In the genomic region with DNA sequence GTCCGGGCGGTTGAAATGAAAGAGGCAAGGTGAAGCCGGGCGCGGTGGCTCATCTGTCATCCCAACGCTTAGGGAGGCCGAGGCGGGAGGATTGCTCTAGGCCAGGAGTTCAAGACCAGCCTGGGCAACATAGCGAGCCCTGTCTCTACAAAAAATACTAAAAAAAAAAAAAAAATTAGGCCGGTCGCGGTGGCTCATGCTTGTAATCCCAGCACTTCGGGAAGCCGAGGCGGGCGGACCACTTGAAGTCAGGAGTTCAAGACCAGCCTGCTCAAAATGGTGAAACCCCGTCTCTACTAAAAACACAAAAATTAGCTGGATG, we compare ENCODE assay signal across 8 cellular contexts. TPM values are rescaled to one million over a fixed set of nuclear protein-coding genes. Genes with fewer than 3 reads are reported as not detected.
DNase-seq lines count a peak whose midpoint lies in the region; ATAC-seq and TF ChIP-seq lines count a peak whose summit lies in the region.

No MANE protein-coding gene starts in this region.

- H3K27ac ChIP-seq in angular gyrus (ENCODE audit: low read depth, low read length) (peak overlapping the region; percentile 88), right lobe of liver (no peak overlapping the region), testis (peak overlapping the region; percentile 61 to 82)

- no peaks in the 10 kb centered on the region for H3K9me3 ChIP-seq in right lobe of liver
- H3K9me3 ChIP-seq in testis = no peaks in the 10 kb centered on the region

- no peaks in the 10 kb centered on the region for H3K27me3 Mint-ChIP-seq in activated CD8-positive, alpha-beta memory T cell treated with anti-CD3 and anti-CD28 coated beads, Interleukin-2, amount 10 ng/mL, durations not matched to agents 7 days and 5 days

- H3K9me3 Mint-ChIP-seq in activated CD8-positive, alpha-beta memory T cell treated with anti-CD3 and anti-CD28 coated beads, Interleukin-2, amount 10 ng/mL, durations not matched to agents 7 days and 5 days (ENCODE audit: low read depth) = no peaks in the 10 kb centered on the region

- H3K4me3 ChIP-seq in right lobe of liver (peak overlapping the region; percentile 79 to 99 (median 91)), testis (peak overlapping the region; percentile 88 to 94)

- H3K36me3 Mint-ChIP-seq in activated CD8-positive, alpha-beta memory T cell treated with anti-CD3 and anti-CD28 coated beads, Interleukin-2, amount 10 ng/mL, durations not matched to agents 7 days and 5 days = peaks cover 18% of the 10 kb centered on the region

- TF ChIP-seq CTCF in right lobe of liver (IDR thresholded peaks at IDR 0.05) (no peak), testis (IDR thresholded peaks at IDR 0.05) (no peak)

- no peak for DNase-seq in activated CD8-positive, alpha-beta memory T cell treated with anti-CD3 and anti-CD28 coated beads, Interleukin-2, amount 10 ng/mL, durations not matched to agents 7 days and 5 days
- DNase-seq in activated CD8-positive, alpha-beta memory T cell treated with anti-CD3 and anti-CD28 coated beads, Interleukin-2, amount 50 U/mL, for 48 hours = no peak
- DNase-seq in right lobe of liver = no peak
- DNase-seq in testis = no peak
- DNase-seq in MV-4-11 (lab: John Stamatoyannopoulos, UW) = no peak
- DNase-seq in T-helper 9 cell = no peak
- DNase-seq in NCI-H2227 (lab: John Stamatoyannopoulos, UW; ENCODE audit: unreplicated experiment) = no peak

- TF ChIP-seq POLR2A in right lobe of liver (IDR thresholded peaks at IDR 0.05) = no peak
- no peak for TF ChIP-seq POLR2A in testis (IDR thresholded peaks at IDR 0.05)

- intact Hi-C loops in right lobe of liver (cut with DNase I) = no loop called here
- intact Hi-C loops in testis (cut with DNase I; ENCODE audit: low total_unique reads) = no loop called here

- WGBS in right lobe of liver (ENCODE audit: insufficient coverage, low coverage, low lambda C conversion rate, missing lambda C conversion rate) = 26% methylated on average over 17 of the region's 17 CpGs
- WGBS in testis, 2 donors = 16 to 22% methylated on average over 14 to 17 of the region's 17 CpGs

- no peaks in the 10 kb centered on the region for H3K27me3 ChIP-seq in right lobe of liver
- H3K27me3 ChIP-seq in testis = no peaks in the 10 kb centered on the region

- H3K4me1 ChIP-seq in right lobe of liver = peaks cover 0 to 6% (median 2%) of the 10 kb centered on the region in 4 donors
- H3K4me1 ChIP-seq in testis = peaks cover 9% of the 10 kb centered on the region

- CTCF ChIA-PET in activated CD8-positive, alpha-beta memory T cell treated with anti-CD3 and anti-CD28 coated beads, Interleukin-2, amount 10 ng/mL, durations not matched to agents 7 days and 5 days (lab: Charles Lee) = interaction anchor here (1.4 kb wide), 1 partner anchor 120 kb away, joined by 3 read pairs; no protein-coding TSS in a partner anchor

- H3K36me3 ChIP-seq in right lobe of liver = peaks cover 3 to 22% (median 7%) of the 10 kb centered on the region in 4 donors
- no peaks in the 10 kb centered on the region for H3K36me3 ChIP-seq in testis (ENCODE audit: low read depth, missing control alignments)

- peak overlapping the region; percentile 98 for H3K4me3 Mint-ChIP-seq in activated CD8-positive, alpha-beta memory T cell treated with anti-CD3 and anti-CD28 coated beads, Interleukin-2, amount 10 ng/mL, durations not matched to agents 7 days and 5 days

- peaks cover 14% of the 10 kb centered on the region for H3K4me1 Mint-ChIP-seq in activated CD8-positive, alpha-beta memory T cell treated with anti-CD3 and anti-CD28 coated beads, Interleukin-2, amount 10 ng/mL, durations not matched to agents 7 days and 5 days

- ATAC-seq in activated CD8-positive, alpha-beta memory T cell treated with anti-CD3 and anti-CD28 coated beads, Interleukin-2, amount 10 ng/mL, durations not matched to agents 7 days and 5 days = no peak
- no peak for ATAC-seq in right lobe of liver

- peak overlapping the region; percentile 89 for H3K27ac Mint-ChIP-seq in activated CD8-positive, alpha-beta memory T cell treated with anti-CD3 and anti-CD28 coated beads, Interleukin-2, amount 10 ng/mL, durations not matched to agents 7 days and 5 days

RNA-seq across cellular contexts. Expression of a gene that starts 0.3 kb away (rescaled TPM):
- not detected for total RNA-seq in activated CD8-positive, alpha-beta memory T cell treated with anti-CD3 and anti-CD28 coated beads, Interleukin-2, amount 10 ng/mL, durations not matched to agents 7 days and 5 days
- 1 to 10 TPM in 5 of 6 experiments, under 1 TPM in 1; 0.68 to 2.3 (median 1.5) TPM for total RNA-seq in right lobe of liver
- total RNA-seq in testis = 100 to 1,000 TPM in 1 of 2 donors, 10 to 100 TPM in 1; 60.0 to 120 TPM
- 126 TPM for polyA plus RNA-seq in testis (ENCODE audit: insufficient read depth, low read depth, low replicate concordance)

RNA-seq across cellular contexts. Expression of a gene that starts 0.6 kb away (rescaled TPM):
- 10 to 100 TPM; 47.8 to 57.2 TPM for total RNA-seq in activated CD8-positive, alpha-beta memory T cell treated with anti-CD3 and anti-CD28 coated beads, Interleukin-2, amount 10 ng/mL, durations not matched to agents 7 days and 5 days
- total RNA-seq in right lobe of liver = 10 to 100 TPM; 48.6 to 82.8 (median 74.2) TPM
- 100 to 1,000 TPM; 203 to 311 TPM for total RNA-seq in testis
- polyA plus RNA-seq in testis (ENCODE audit: insufficient read depth, low read depth, low replicate concordance) = 162 TPM

RNA-seq across cellular contexts. Expression of a gene that starts 34.1 kb away (rescaled TPM):
- 10 to 100 TPM; 40.2 to 41.7 TPM for total RNA-seq in activated CD8-positive, alpha-beta memory T cell treated with anti-CD3 and anti-CD28 coated beads, Interleukin-2, amount 10 ng/mL, durations not matched to agents 7 days and 5 days
- 10 to 100 TPM; 15.0 to 27.5 (median 19.1) TPM for total RNA-seq in right lobe of liver
- 10 to 100 TPM; 26.1 to 37.7 TPM for total RNA-seq in testis
- polyA plus RNA-seq in testis (ENCODE audit: insufficient read depth, low read depth, low replicate concordance) = 21.6 TPM

RNA-seq across cellular contexts. Expression of a gene that starts 36.8 kb away (rescaled TPM):
- not detected for total RNA-seq in activated CD8-positive, alpha-beta memory T cell treated with anti-CD3 and anti-CD28 coated beads, Interleukin-2, amount 10 ng/mL, durations not matched to agents 7 days and 5 days
- total RNA-seq in right lobe of liver (10 to 100 TPM; 22.1 to 67.8 (median 44.8) TPM), testis (not detected)
- polyA plus RNA-seq in testis (ENCODE audit: insufficient read depth, low read depth, low replicate concordance) = 0.90 TPM

RNA-seq across cellular contexts. Expression of a gene that starts 44.2 kb away (rescaled TPM):
- not detected for total RNA-seq in activated CD8-positive, alpha-beta memory T cell treated with anti-CD3 and anti-CD28 coated beads, Interleukin-2, amount 10 ng/mL, durations not matched to agents 7 days and 5 days
- total RNA-seq in right lobe of liver = under 1 TPM in 3 of 6 experiments, not detected in 3; 0.12 to 0.56 (median 0.30) TPM
- total RNA-seq in testis = under 1 TPM; 0.31 to 0.63 TPM
- polyA plus RNA-seq in testis (ENCODE audit: insufficient read depth, low read depth, low replicate concordance) = 3.2 TPM

Comparison
In these comparisons a context has a peak if more than half of its experiments do, and no peak if none do; other contexts are left out.
1. H3K27ac ChIP-seq: peak in angular gyrus (single experiment) and testis (2 of 2); none in right lobe of liver (0 of 3).
2. RNA of a gene that starts 0.3 kb away (total RNA-seq): 60.0 to 120 TPM in testis; 0.68 to 2.3 TPM in right lobe of liver and not detected in activated CD8-positive, alpha-beta memory T cell treated with anti-CD3 and anti-CD28 coated beads, Interleukin-2, amount 10 ng/mL, durations not matched to agents 7 days and 5 days; every median in the first group is over 10 times any median in the second.